Comparison of ENCODE assay signal across 10 cellular contexts in genomic region chr1:27564710-27565649, GRCh38. TPM values are rescaled to one million over a fixed set of nuclear protein-coding genes. Genes with fewer than 3 reads are reported as not detected.
A peak's percentile ranks its signal among the peaks of the same experiment; 100 is the strongest.
DNase-seq lines count a peak whose midpoint lies in the region; ATAC-seq and TF ChIP-seq lines count a peak whose summit lies in the region.
"Had no signal": no experiment of that assay in that cellular context is flagged by ENCODE, and none has a peak within 500 bp of the region (broad histone marks: within the 10 kb centered on the region; RNA-seq: fewer than 3 reads in every experiment).

No MANE protein-coding gene starts in this region.

- H3K27me3 ChIP-seq in adipocyte (replicated peaks; ENCODE audit: control insufficient read depth, insufficient read depth, low read length) (no peaks in the 10 kb centered on the region), right atrium auricular region (no peaks in the 10 kb centered on the region), rectal smooth muscle tissue (ENCODE audit: control insufficient read depth, insufficient read depth, low read length) (no peaks in the 10 kb centered on the region)
- H3K27me3 ChIP-seq: BE2C had no signal

- H3K4me3 ChIP-seq in adipocyte (ENCODE audit: low read length) (peak overlapping the region; percentile 28), right atrium auricular region (peak overlapping the region; percentile 16 to 17), rectal smooth muscle tissue (ENCODE audit: low read length) (peak overlapping the region; percentile 30)

- TF ChIP-seq CTCF in C4-2B (conservative IDR thresholded peaks at IDR 0.05) = no peak
- TF ChIP-seq CTCF in right atrium auricular region (IDR thresholded peaks at IDR 0.05) = no peak

- H3K27ac ChIP-seq in C4-2B (peak overlapping the region; percentile 48), right atrium auricular region (peak overlapping the region; percentile 90 to 96), rectal smooth muscle tissue (ENCODE audit: low read depth, low read length) (peak overlapping the region; percentile 72)

- H3K36me3 ChIP-seq in adipocyte (ENCODE audit: control insufficient read depth, insufficient read depth, low read length, severe bottlenecking) (no peaks in the 10 kb centered on the region), right atrium auricular region (no peaks in the 10 kb centered on the region), rectal smooth muscle tissue (ENCODE audit: control insufficient read depth, insufficient read depth, low read length) (no peaks in the 10 kb centered on the region)
- H3K36me3 ChIP-seq: BE2C had no signal

- no peaks in the 10 kb centered on the region for H3K9me3 ChIP-seq in adipocyte (ENCODE audit: control insufficient read depth, low read length)
- H3K9me3 ChIP-seq in right atrium auricular region = no peaks in the 10 kb centered on the region
- H3K9me3 ChIP-seq: BE2C had no signal

- H3K9ac ChIP-seq in adipocyte (ENCODE audit: low read length) = peak overlapping the region; percentile 72
- H3K9ac ChIP-seq in rectal smooth muscle tissue (ENCODE audit: low read length) = no peak overlapping the region

- ATAC-seq in GM18498 (IDR thresholded peaks at IDR 0.05; ENCODE audit: unreplicated experiment) = no peak
- ATAC-seq in GM18511 (IDR thresholded peaks at IDR 0.05; ENCODE audit: unreplicated experiment) = no peak

- DNase-seq in adipocyte (ENCODE audit: low read depth) = no peak
- DNase-seq in right atrium auricular region (ENCODE audit: low spot score) = no peak
- DNase-seq in activated CD4-positive, CD25-positive, alpha-beta regulatory T cell treated with anti-CD3 and anti-CD28 coated beads, Interleukin-2, amount 50 U/mL, for 72 hours = no peak
- DNase-seq in T1000 (lab: John Stamatoyannopoulos, UW) = no peak
- DNase-seq: activated CD4-positive, alpha-beta T cell treated with anti-CD3 and anti-CD28 coated beads, Interleukin-2, amount 50 U/mL, for 4 hours; BE2C had no signal

- H3K4me1 ChIP-seq in adipocyte (ENCODE audit: control insufficient read depth, insufficient read depth, low read length) = peaks cover 79% of the 10 kb centered on the region
- peaks cover 0 to 100% of the 10 kb centered on the region in 2 donors for H3K4me1 ChIP-seq in right atrium auricular region
- H3K4me1 ChIP-seq in rectal smooth muscle tissue (ENCODE audit: control insufficient read depth, insufficient read depth, low read length) = peaks cover 90% of the 10 kb centered on the region

RNA-seq across cellular contexts. Expression of gene AHDC1, which starts 39.0 kb away (rescaled TPM):
- 10 to 100 TPM; 23.5 to 35.0 TPM for total RNA-seq in right atrium auricular region
